ENCODE assay signal across 24 cellular contexts in the genomic region with DNA sequence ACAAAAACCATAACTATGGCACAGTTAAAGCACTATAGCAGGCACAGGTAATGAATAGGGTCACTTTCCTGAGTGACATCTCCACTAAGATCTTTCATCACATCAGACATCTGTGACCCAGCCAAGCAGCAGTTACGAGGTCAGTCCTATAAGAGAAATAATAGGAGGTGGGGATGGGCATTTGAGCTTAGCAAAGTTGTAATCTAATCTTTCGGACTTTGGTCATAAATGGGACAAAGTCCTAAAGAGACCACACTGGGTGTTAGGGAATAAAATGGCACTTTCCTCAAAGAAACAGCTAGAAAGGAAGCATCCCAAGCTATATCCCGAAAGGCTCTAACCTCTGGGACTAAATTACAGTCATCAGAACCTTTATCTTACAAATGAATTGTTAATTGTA.
"Had no signal": no experiment of that assay in that cellular context is flagged by ENCODE, and none has a peak within 500 bp of the region (broad histone marks: within the 10 kb centered on the region; RNA-seq: fewer than 3 reads in every experiment).

No MANE protein-coding gene starts in this region.

- H3K9me3 Mint-ChIP-seq: endodermal cell; natural killer cell; neural crest cell; stimulated activated naive CD8-positive, alpha-beta T cell treated with anti-CD3 and anti-CD28 coated beads, Interleukin-15, amount 100 ng/mL, for 72 hours had no signal

- H3K4me3 Mint-ChIP-seq: endodermal cell; natural killer cell; neural crest cell; stimulated activated naive CD8-positive, alpha-beta T cell treated with anti-CD3 and anti-CD28 coated beads, Interleukin-15, amount 100 ng/mL, for 72 hours had no signal

- H3K27ac ChIP-seq: epithelial cell of prostate, gastrocnemius medialis, left ventricle myocardium inferior, lower lobe of right lung, neutrophil, psoas muscle, skin epidermis, suprapubic skin had no signal

- H3K4me1 Mint-ChIP-seq: natural killer cell; stimulated activated naive CD8-positive, alpha-beta T cell treated with anti-CD3 and anti-CD28 coated beads, Interleukin-15, amount 100 ng/mL, for 72 hours had no signal

- H3K36me3 Mint-ChIP-seq: natural killer cell had no signal

- H3K9me3 ChIP-seq: gastrocnemius medialis, left ventricle myocardium inferior, lower lobe of right lung, neutrophil, psoas muscle, suprapubic skin, transverse colon had no signal

- FAIRE-seq: colon, islet of Langerhans had no signal

- H3K27me3 ChIP-seq: gastrocnemius medialis, neutrophil, suprapubic skin, transverse colon had no signal

- DNase-seq: central memory CD4-positive, alpha-beta T cell; effector CD8-positive, alpha-beta T cell; endodermal cell; foreskin fibroblast; gastrocnemius medialis; head of caudate nucleus; left cardiac atrium; left ventricle myocardium inferior; lower lobe of right lung; natural killer cell; psoas muscle; right cardiac atrium; stimulated activated CD4-positive, alpha-beta T cell treated with anti-CD3 and anti-CD28 coated beads, Interleukin-15, amount 100 ng/mL, for 24 hours; stimulated activated CD4-positive, alpha-beta T cell treated with anti-CD3 and anti-CD28 coated beads, Interleukin-2, amount 100 ng/mL, for 48 hours; stimulated activated naive CD4-positive, alpha-beta T cell; stimulated activated naive CD8-positive, alpha-beta T cell treated with anti-CD3 and anti-CD28 coated beads, Interleukin-15, amount 100 ng/mL, for 72 hours; transverse colon had no signal

- H3K36me3 ChIP-seq: gastrocnemius medialis, left ventricle myocardium inferior, lower lobe of right lung, neutrophil, suprapubic skin, transverse colon had no signal

- H3K4me1 ChIP-seq: lower lobe of right lung had no signal

- H3K27ac Mint-ChIP-seq: endodermal cell; natural killer cell; stimulated activated naive CD8-positive, alpha-beta T cell treated with anti-CD3 and anti-CD28 coated beads, Interleukin-15, amount 100 ng/mL, for 72 hours had no signal

- H3K4me3 ChIP-seq: gastrocnemius medialis, left ventricle myocardium inferior, lower lobe of right lung, psoas muscle, skin epidermis, suprapubic skin, transverse colon had no signal
